ENCODE assay signal across 27 cellular contexts in genomic region chr1:83872515-83872914, GRCh38.
"Had no signal": no experiment of that assay in that cellular context is flagged by ENCODE, and none has a peak within 500 bp of the region (broad histone marks: within the 10 kb centered on the region; RNA-seq: fewer than 3 reads in every experiment).

No MANE protein-coding gene starts in this region.

- ATAC-seq: left cardiac atrium; left lung; natural killer cell; sciatic nerve; stimulated activated naive B cell treated with anti-CD40 and anti-IgM and Interleukin-4, amounts not matched to agents 10 μg/mL and 1 μg/mL and 100 μg/mL, for 72 hours; stimulated activated naive CD8-positive, alpha-beta T cell treated with anti-CD3 and anti-CD28 coated beads, Interleukin-15, Interleukin-2, amounts not matched to agents 100 U/mL and 50 U/mL, for 24 hours had no signal

- H3K4me3 ChIP-seq: left lung, lung, neural progenitor cell, right atrium auricular region, skin epidermis, stomach, testis, thyroid gland, transverse colon, upper lobe of left lung, vagina had no signal

- DNase-seq: hippocampal formation; kidney glomerular epithelial cell; left cardiac atrium; left lung; mesendoderm; naive B cell; natural killer cell; nephron progenitor cell; occipital lobe; stimulated activated CD4-positive, alpha-beta T cell treated with anti-CD3 and anti-CD28 coated beads, Interleukin-12 subunit alpha, Interleukin-12 subunit beta, amount 100 ng/mL, for 4 hours; stimulated activated CD4-positive, alpha-beta T cell treated with anti-CD3 and anti-CD28 coated beads, Interleukin-15, amount 100 ng/mL, for 24 hours; stimulated activated CD4-positive, alpha-beta T cell treated with anti-CD3 and anti-CD28 coated beads, Interleukin-2, amount 100 ng/mL, for 24 hours; stimulated activated CD4-positive, alpha-beta T cell treated with anti-CD3 and anti-CD28 coated beads, Interleukin-4, amount 100 ng/mL, for 1 hour; stimulated activated naive B cell treated with anti-CD40 and anti-IgM and Interleukin-4, amounts not matched to agents 10 μg/mL and 1 μg/mL and 100 μg/mL, for 72 hours; stimulated activated naive CD8-positive, alpha-beta T cell treated with anti-CD3 and anti-CD28 coated beads, Interleukin-15, Interleukin-2, amounts not matched to agents 100 U/mL and 50 U/mL, for 24 hours; stomach; testis; thyroid gland; transverse colon; upper lobe of left lung had no signal

- H3K27ac ChIP-seq: left lung, neural progenitor cell, neutrophil, right atrium auricular region, skin epidermis, stomach, testis, thyroid gland, transverse colon, upper lobe of left lung, vagina had no signal
